ENCODE assay signal across 16 cellular contexts in genomic region chr1:8474369-8474768, GRCh38.
DNase-seq lines count a peak whose midpoint lies in the region; ATAC-seq and TF ChIP-seq lines count a peak whose summit lies in the region.
"Had no signal": no experiment of that assay in that cellular context is flagged by ENCODE, and none has a peak within 500 bp of the region (broad histone marks: within the 10 kb centered on the region; RNA-seq: fewer than 3 reads in every experiment).

No MANE protein-coding gene starts in this region.

- POLR2A ChIA-PET in HEK293 (lab: Yijun Ruan, JAX): no interaction called here
- POLR2A ChIA-PET in CD8-positive, alpha-beta memory T cell (lab: Charles Lee): no interaction called here

- H3K4me1 ChIP-seq in HEK293 (ENCODE audit: control insufficient read depth, insufficient read depth, low read length): peaks cover 23% of the 10 kb centered on the region
- H3K4me1 ChIP-seq in CD8-positive, alpha-beta memory T cell (ENCODE audit: insufficient read depth, low read length): peaks cover 20% of the 10 kb centered on the region

- CTCF ChIA-PET in HEK293 (lab: Yijun Ruan, JAX): interaction anchor here (0.6 to 0.9 kb wide), 5 partner anchors 17 to 492 kb away, joined by 3 to 4 read pairs (median 3); no protein-coding TSS in a partner anchor
- CTCF ChIA-PET in CD8-positive, alpha-beta memory T cell (lab: Charles Lee): no interaction called here

- ATAC-seq in omental fat pad (ENCODE audit: low FRiP score): no peak
- ATAC-seq: CD8-positive, alpha-beta T cell had no signal

- H3K4me2 ChIP-seq in SU-DHL-6 (ENCODE audit: low read depth, low read length, poor library complexity, severe bottlenecking): peak overlapping the region; percentile 56

- no peaks in the 10 kb centered on the region for H3K9me3 Mint-ChIP-seq in CD8-positive, alpha-beta memory T cell
- H3K9me3 Mint-ChIP-seq: CD8-positive, alpha-beta T cell had no signal

- H3K4me3 Mint-ChIP-seq in CD8-positive, alpha-beta memory T cell: no peak overlapping the region
- H3K4me3 Mint-ChIP-seq: CD8-positive, alpha-beta T cell had no signal

- DNase-seq in COR-L47 (lab: John Stamatoyannopoulos, UW): peak; percentile 12
- peak; percentile 47 to 69 for DNase-seq in NCI-H526 (lab: John Stamatoyannopoulos, UW)
- no peak for DNase-seq in NCI-H187 (lab: John Stamatoyannopoulos, UW)
- no peak for DNase-seq in CD8-positive, alpha-beta memory T cell
- no peak for DNase-seq in stimulated activated CD4-positive, alpha-beta T cell treated with anti-CD3 and anti-CD28 coated beads, Interleukin-2, amount 100 ng/mL, for 24 hours
- DNase-seq in omental fat pad (ENCODE audit: low spot score): no peak
- DNase-seq: CD8-positive, alpha-beta T cell; GF-D8; H7; KG1; NCI-H1694 treated with DMSO at 0.1 percent for 48 hours; NCI-H345; T1000 had no signal

- H3K27ac ChIP-seq in HEK293 (ENCODE audit: extremely low read depth, low read depth, low read length): no peak overlapping the region
- peak overlapping the region; percentile 54; the same call in 1 of the 2 replicates for H3K27ac ChIP-seq in SU-DHL-6 (ENCODE audit: low read depth, low read length)
- H3K27ac ChIP-seq in CD8-positive, alpha-beta memory T cell (ENCODE audit: low read depth, low read length): no peak overlapping the region
- H3K27ac ChIP-seq: BLaER1 treated with 17β-estradiol and CSF1 and Interleukin-3, amounts not matched to agents 10 nM and 100 nM had no signal

- peaks cover 0 to 5% (median 0%) of the 10 kb centered on the region in 3 donors for H3K36me3 Mint-ChIP-seq in CD8-positive, alpha-beta memory T cell

- peaks cover 41% of the 10 kb centered on the region for H3K79me2 ChIP-seq in SU-DHL-6 (ENCODE audit: insufficient read depth, low read length)

- H3K36me3 ChIP-seq in HEK293 (ENCODE audit: control insufficient read depth in 2 of 2, insufficient read depth in 1 of 2, low read length in 2 of 2) (no peaks in the 10 kb centered on the region), SU-DHL-6 (ENCODE audit: low read length) (no peaks in the 10 kb centered on the region)
- no peaks in the 10 kb centered on the region for H3K36me3 ChIP-seq in CD8-positive, alpha-beta memory T cell (ENCODE audit: insufficient read depth, low read length)

- no peaks in the 10 kb centered on the region for H3K9me2 ChIP-seq in SU-DHL-6 (replicated peaks; ENCODE audit: insufficient read depth, low read length)

- H3K27me3 Mint-ChIP-seq in CD8-positive, alpha-beta memory T cell: no peaks in the 10 kb centered on the region

- H3K4me1 Mint-ChIP-seq in CD8-positive, alpha-beta memory T cell: peaks cover 19 to 43% (median 37%) of the 10 kb centered on the region in 3 donors

- H3K27me3 ChIP-seq in SU-DHL-6 (ENCODE audit: low read length): no peaks in the 10 kb centered on the region
- H3K27me3 ChIP-seq in CD8-positive, alpha-beta memory T cell (ENCODE audit: insufficient read depth, low read length, poor library complexity, severe bottlenecking): no peaks in the 10 kb centered on the region
- H3K27me3 ChIP-seq: BLaER1 treated with 17β-estradiol and CSF1 and Interleukin-3, amounts not matched to agents 10 nM and 100 nM had no signal

- no peak overlapping the region for H3K9ac ChIP-seq in SU-DHL-6 (ENCODE audit: low read length)
- H3K9ac ChIP-seq: BLaER1 treated with 17β-estradiol and CSF1 and Interleukin-3, amounts not matched to agents 10 nM and 100 nM had no signal

- no peaks in the 10 kb centered on the region for H4K20me1 ChIP-seq in SU-DHL-6 (ENCODE audit: low read depth, low read length)

- H3K27ac Mint-ChIP-seq in CD8-positive, alpha-beta memory T cell: peak overlapping the region in 1 of 8 donors; percentile 21

- H3K4me3 ChIP-seq in HEK293 (ENCODE audit: low read depth, low read length): no peak overlapping the region
- no peak overlapping the region for H3K4me3 ChIP-seq in SU-DHL-6 (ENCODE audit: insufficient read depth, low read length, poor library complexity, severe bottlenecking)
- no peak overlapping the region for H3K4me3 ChIP-seq in CD8-positive, alpha-beta memory T cell (ENCODE audit: low read length)
- H3K4me3 ChIP-seq: BLaER1 treated with 17β-estradiol and CSF1 and Interleukin-3, amounts not matched to agents 10 nM and 100 nM had no signal

- peaks cover 21% of the 10 kb centered on the region for H3F3A ChIP-seq in SU-DHL-6 (ENCODE audit: insufficient read depth)

- H2AFZ ChIP-seq in SU-DHL-6 (ENCODE audit: low read depth, low read length, severe bottlenecking): no peak overlapping the region

- TF ChIP-seq CTCF in HEK293 (tag by site-specific recombination; IDR thresholded peaks at IDR 0.05): no peak
- no peak for TF ChIP-seq CTCF in SU-DHL-6 (IDR thresholded peaks at IDR 0.05; ENCODE audit: insufficient read depth, low read length, poor library complexity, severe bottlenecking)
- TF ChIP-seq CTCF in omental fat pad (IDR thresholded peaks at IDR 0.05): no peak

- no peaks in the 10 kb centered on the region for H3K9me3 ChIP-seq in HEK293 (ENCODE audit: control insufficient read depth, insufficient read depth, low read depth, low read length)
- H3K9me3 ChIP-seq in SU-DHL-6 (ENCODE audit: insufficient read depth, low read length): no peaks in the 10 kb centered on the region
- H3K9me3 ChIP-seq in CD8-positive, alpha-beta memory T cell (ENCODE audit: low read length): no peaks in the 10 kb centered on the region
- H3K9me3 ChIP-seq: BLaER1 treated with 17β-estradiol and CSF1 and Interleukin-3, amounts not matched to agents 10 nM and 100 nM had no signal

TF ChIP-seq in HEK293, 187 proteins besides CTCF, POLR2A, EP300 and RAD21 (continues in another document):
- peak; percentile 66 for TF ChIP-seq ZBTB17 (tag by site-specific recombination; IDR thresholded peaks at IDR 0.05)
- TF ChIP-seq ZNF549 (tag by site-specific recombination; IDR thresholded peaks at IDR 0.05): no peak
- TF ChIP-seq ZBTB44 (tag by site-specific recombination; IDR thresholded peaks at IDR 0.05): 0 out of 2 replicates have a peak, but pooled peaks have one; percentile 18
- TF ChIP-seq OSR2 (tag by site-specific recombination; IDR thresholded peaks at IDR 0.05): peak; percentile 80
- TF ChIP-seq ZNF23 (tag by site-specific recombination; IDR thresholded peaks at IDR 0.05; ENCODE audit: borderline replicate concordance): no peak
- TF ChIP-seq GLI4 (tag by site-specific recombination; IDR thresholded peaks at IDR 0.05): no peak
- TF ChIP-seq ZNF660 (tag by site-specific recombination; IDR thresholded peaks at IDR 0.05): no peak
- no peak for TF ChIP-seq MZF1 (tag by site-specific recombination; IDR thresholded peaks at IDR 0.05; ENCODE audit: borderline replicate concordance)
- peak; percentile 86 for TF ChIP-seq PRDM4 (tag by site-specific recombination; IDR thresholded peaks at IDR 0.05)
- TF ChIP-seq INSM2 (tag by site-specific recombination; IDR thresholded peaks at IDR 0.05): peak; percentile 7; the same call in 1 of the 2 replicates
- TF ChIP-seq RBAK (tag by site-specific recombination; IDR thresholded peaks at IDR 0.05): no peak
- no peak for TF ChIP-seq ZNF146 (tag by site-specific recombination; IDR thresholded peaks at IDR 0.05)

Comparison
In these comparisons a context has a peak if more than half of its experiments do, and no peak if none do; other contexts are left out.
1. DNase-seq: peak in COR-L47 (single experiment) and NCI-H526 (2 of 2); none in NCI-H187 (0 of 2), CD8-positive, alpha-beta memory T cell (0 of 5), stimulated activated CD4-positive, alpha-beta T cell treated with anti-CD3 and anti-CD28 coated beads, Interleukin-2, amount 100 ng/mL, for 24 hours (0 of 2) and omental fat pad (single experiment).